Comparison of ENCODE assay signal across 1 cellular context in genomic region chr12:5260086-5260485, GRCh38.
TF ChIP-seq lines count a peak whose summit lies in the region.

No MANE protein-coding gene starts in this region.

TF ChIP-seq in IMR-90, 13 proteins besides CTCF, POLR2A, EP300 and RAD21 (continued from another document):
- TF ChIP-seq RCOR1 (IDR thresholded peaks at IDR 0.05; ENCODE audit: insufficient replicate concordance, low read length) (no peak), MAFK (IDR thresholded peaks at IDR 0.05; ENCODE audit: low read depth, low read length) (no peak)
